Comparison of ENCODE assay signal across 20 cellular contexts in genomic region chr9:110919055-110919445, GRCh38.
DNase-seq lines count a peak whose midpoint lies in the region; ATAC-seq and TF ChIP-seq lines count a peak whose summit lies in the region.
"Had no signal": no experiment of that assay in that cellular context is flagged by ENCODE, and none has a peak within 500 bp of the region (broad histone marks: within the 10 kb centered on the region; RNA-seq: fewer than 3 reads in every experiment).

No MANE protein-coding gene starts in this region.

- intact Hi-C loops in mucosa of descending colon (cut with DNase I, micrococcal nuclease) = no loop called here

- 79 to 86% methylated on average over 3 of the region's 3 CpGs for WGBS in GM23248 (ENCODE audit: low coverage in 1 of 2, low lambda C conversion rate in 2 of 2, missing lambda C conversion rate in 2 of 2), 2 experiments
- WGBS in adipose tissue, 3 donors = 94 to 99% (median 96%) methylated on average over 3 of the region's 3 CpGs
- 88% methylated on average over 3 of the region's 3 CpGs for WGBS in smooth muscle cell (ENCODE audit: low lambda C conversion rate)

- H3K4me1 ChIP-seq in GM23248 (ENCODE audit: insufficient read depth) (peaks cover 48% of the 10 kb centered on the region), foreskin keratinocyte (peaks cover 31% of the 10 kb centered on the region), smooth muscle cell (ENCODE audit: low read depth) (no peaks in the 10 kb centered on the region), mucosa of descending colon (ENCODE audit: low read depth) (no peaks in the 10 kb centered on the region)

- H2AFZ ChIP-seq in GM23248 (no peak overlapping the region), smooth muscle cell (ENCODE audit: low read depth) (no peak overlapping the region)

- in situ Hi-C loops in GM23248 (cut with MboI) = no loop called here

- H3F3A ChIP-seq in GM23248 (ENCODE audit: insufficient read depth) = peaks cover 39% of the 10 kb centered on the region
- H3F3A ChIP-seq in smooth muscle cell (ENCODE audit: low read depth) = peaks cover 7% of the 10 kb centered on the region

- H4K20me1 ChIP-seq in GM23248 (ENCODE audit: insufficient read depth) (no peaks in the 10 kb centered on the region), smooth muscle cell (ENCODE audit: low read depth) (no peaks in the 10 kb centered on the region)

- no peaks in the 10 kb centered on the region for H3K9me2 ChIP-seq in GM23248 (ENCODE audit: insufficient read depth)

- ATAC-seq in foreskin keratinocyte (no peak), mucosa of descending colon (no peak)
- ATAC-seq: activated CD8-positive, alpha-beta T cell treated with anti-CD3 and anti-CD28 coated beads, Interleukin-2, amount 10 ng/mL, durations not matched to agents 7 days and 5 days; activated T-cell treated with anti-CD3 and anti-CD28 coated beads, Interleukin-2, amount 50 U/mL, for 4 hours; CD8-positive, alpha-beta T cell; stimulated activated memory B cell treated with anti-CD40 and anti-IgM and Interleukin-4, amounts not matched to agents 10 μg/mL and 1 μg/mL and 100 μg/mL, for 72 hours; WTC11 had no signal

- TF ChIP-seq CTCF in foreskin keratinocyte (conservative IDR thresholded peaks at IDR 0.05) = no peak
- TF ChIP-seq CTCF in smooth muscle cell (IDR thresholded peaks at IDR 0.05; ENCODE audit: borderline replicate concordance, insufficient read depth, poor library complexity, severe bottlenecking) = no peak
- no peak for TF ChIP-seq CTCF in mucosa of descending colon (IDR thresholded peaks at IDR 0.05)

- H3K36me3 ChIP-seq in GM23248 (ENCODE audit: low read depth) (no peaks in the 10 kb centered on the region), smooth muscle cell (ENCODE audit: low read depth) (no peaks in the 10 kb centered on the region), mucosa of descending colon (ENCODE audit: low read depth) (no peaks in the 10 kb centered on the region)
- H3K36me3 ChIP-seq: upper lobe of right lung had no signal

- H3K27ac ChIP-seq in GM23248 (peak overlapping the region; percentile 94), adipose tissue (ENCODE audit: low read depth, low read length) (peak overlapping the region; percentile 8), foreskin keratinocyte (peak overlapping the region; percentile 2), smooth muscle cell (ENCODE audit: low read depth) (peak overlapping the region; percentile 83)

- peak overlapping the region; percentile 56 for H3K4me2 ChIP-seq in GM23248 (ENCODE audit: unreplicated experiment)
- H3K4me2 ChIP-seq in smooth muscle cell = peak overlapping the region; percentile 65

- H3K9ac ChIP-seq in GM23248 (peak overlapping the region; percentile 68), smooth muscle cell (ENCODE audit: low read depth) (peak overlapping the region; percentile 30)

- H3K79me2 ChIP-seq in GM23248 (ENCODE audit: insufficient read depth) (peaks cover 82% of the 10 kb centered on the region), smooth muscle cell (ENCODE audit: low read depth) (no peaks in the 10 kb centered on the region)

- DNase-seq in GM23248 (peak; percentile 27), foreskin keratinocyte (no peak), smooth muscle cell (lab: John Stamatoyannopoulos, UW; ENCODE audit: unreplicated experiment) (no peak), NCI-H1105 (lab: John Stamatoyannopoulos, UW) (no peak), mucosa of descending colon (no peak), NCI-H345 (lab: John Stamatoyannopoulos, UW) (no peak), NCI-H1694 (lab: John Stamatoyannopoulos, UW) (no peak)
- DNase-seq: activated CD8-positive, alpha-beta T cell treated with anti-CD3 and anti-CD28 coated beads, Interleukin-2, amount 10 ng/mL, durations not matched to agents 7 days and 5 days; activated naive CD4-positive, alpha-beta T cell treated with anti-CD3 and anti-CD28 coated beads, Interleukin-2, amount 10 ng/mL, durations not matched to agents 7 days and 5 days; activated T-cell treated with anti-CD3 and anti-CD28 coated beads, Interleukin-2, amount 50 U/mL, for 4 hours; CD8-positive, alpha-beta T cell; glutamatergic neuron; MM.1S; natural killer cell; NCI-H187 treated with DMSO at 0.1 percent for 48 hours; Right ventricle myocardium superior; upper lobe of right lung had no signal

- H3K9me3 ChIP-seq in GM23248 (ENCODE audit: low read depth) (no peaks in the 10 kb centered on the region), smooth muscle cell (replicated peaks; ENCODE audit: low read depth) (no peaks in the 10 kb centered on the region), mucosa of descending colon (no peaks in the 10 kb centered on the region)
- H3K9me3 ChIP-seq: upper lobe of right lung had no signal

- peak overlapping the region; percentile 9; the same call in 1 of the 2 replicates for H3K4me3 ChIP-seq in GM23248
- no peak overlapping the region for H3K4me3 ChIP-seq in smooth muscle cell
- H3K4me3 ChIP-seq in mucosa of descending colon = no peak overlapping the region
- H3K4me3 ChIP-seq: upper lobe of right lung had no signal

- H3K27me3 ChIP-seq in GM23248 (replicated peaks; ENCODE audit: insufficient read depth) = no peaks in the 10 kb centered on the region
- no peaks in the 10 kb centered on the region for H3K27me3 ChIP-seq in foreskin keratinocyte
- no peaks in the 10 kb centered on the region for H3K27me3 ChIP-seq in smooth muscle cell (ENCODE audit: low read depth)
- H3K27me3 ChIP-seq: upper lobe of right lung had no signal

Comparison
In these comparisons a context has a peak if more than half of its experiments do, and no peak if none do; other contexts are left out.
1. H3K27ac ChIP-seq: peak in every context shown above with its lines; median percentile 94 in GM23248; 83 in smooth muscle cell; 8 in adipose tissue; 2 in foreskin keratinocyte.